ENCODE assay signal across 8 cellular contexts in genomic region chr16:71311553-71312158, GRCh38. TPM values are rescaled to one million over a fixed set of nuclear protein-coding genes. Genes with fewer than 3 reads are reported as not detected.
DNase-seq lines count a peak whose midpoint lies in the region; ATAC-seq lines count a peak whose summit lies in the region.
"Had no signal": no experiment of that assay in that cellular context is flagged by ENCODE, and none has a peak within 500 bp of the region (broad histone marks: within the 10 kb centered on the region; RNA-seq: fewer than 3 reads in every experiment).

No MANE protein-coding gene starts in this region.

- no peak overlapping the region for H3K14ac ChIP-seq in neuronal stem cell (ENCODE audit: low read length)

- no peak overlapping the region for H3K4ac ChIP-seq in neuronal stem cell (ENCODE audit: low read length)

- no peak overlapping the region for H3K4me3 Mint-ChIP-seq in effector memory CD8-positive, alpha-beta T cell

- no CpG with 5 or more reads among the region's 7 CpGs for WGBS in neuronal stem cell (ENCODE audit: extremely low coverage in 2 of 2, insufficient read length in 2 of 2, insufficient replicate concordance in 1 of 2), 2 donors

- no peak overlapping the region for H2BK15ac ChIP-seq in neuronal stem cell (ENCODE audit: low read length)

- no peaks in the 10 kb centered on the region for H3K4me1 Mint-ChIP-seq in effector memory CD8-positive, alpha-beta T cell (ENCODE audit: low read depth in 2 of 2)

- H3K9me3 Mint-ChIP-seq in effector memory CD8-positive, alpha-beta T cell, result no peaks in the 10 kb centered on the region

- ATAC-seq in effector memory CD8-positive, alpha-beta T cell (replicated peaks), result no peak
- no peak for ATAC-seq in GM18870 (IDR thresholded peaks at IDR 0.05; ENCODE audit: unreplicated experiment)

- DNase-seq in COLO829 (ENCODE audit: low spot score), result peak; percentile 9
- DNase-seq in GM19238 (ENCODE audit: insufficient read length, low spot score), result peak; percentile 15
- peak; percentile 11 for DNase-seq in RPMI7951 (ENCODE audit: low read depth)
- DNase-seq in effector memory CD8-positive, alpha-beta T cell, result peak in 2 of 3 experiments; percentile 1 to 17
- peak; percentile 80 for DNase-seq in neuronal stem cell (ENCODE audit: low spot score)
- no peak for DNase-seq in NK-92 (lab: John Stamatoyannopoulos, UW; ENCODE audit: unreplicated experiment)

- no peak overlapping the region for H3K4me3 ChIP-seq in neuronal stem cell (ENCODE audit: low read length in 2 of 2)
- H3K4me3 ChIP-seq: ovary had no signal

- H2AFZ ChIP-seq in neuronal stem cell (ENCODE audit: low read length), result no peak overlapping the region

- no peak overlapping the region for H3K27ac ChIP-seq in neuronal stem cell (replicated peaks; ENCODE audit: low read length)
- H3K27ac ChIP-seq: ovary had no signal

- no peak overlapping the region for H2BK12ac ChIP-seq in neuronal stem cell (ENCODE audit: low read length)

- H2BK120ac ChIP-seq in neuronal stem cell (ENCODE audit: low read depth, low read length), result no peak overlapping the region

- H2AK5ac ChIP-seq in neuronal stem cell (ENCODE audit: low read depth, low read length), result no peak overlapping the region

- H3K36me3 Mint-ChIP-seq in effector memory CD8-positive, alpha-beta T cell (ENCODE audit: insufficient read depth), result peaks cover 2% of the 10 kb centered on the region

- no peaks in the 10 kb centered on the region for H3K9me3 ChIP-seq in neuronal stem cell (replicated peaks in 1 of 2; ENCODE audit: control insufficient read depth in 2 of 2, insufficient read depth in 1 of 2, low read depth in 1 of 2, low read length in 2 of 2)
- H3K9me3 ChIP-seq: ovary had no signal

- H4K91ac ChIP-seq in neuronal stem cell (ENCODE audit: low read depth, low read length, poor library complexity), result no peak overlapping the region

- H3K23ac ChIP-seq in neuronal stem cell (ENCODE audit: low read depth, low read length, poor library complexity), result no peak overlapping the region

- no peak overlapping the region for H2BK5ac ChIP-seq in neuronal stem cell (ENCODE audit: low read length)

- H3K36me3 ChIP-seq in neuronal stem cell (replicated peaks in 1 of 2; ENCODE audit: control insufficient read depth in 2 of 2, insufficient read depth in 2 of 2, low read length in 2 of 2), result no peaks in the 10 kb centered on the region
- H3K36me3 ChIP-seq: ovary had no signal

- no peak overlapping the region for H3K4me2 ChIP-seq in neuronal stem cell (ENCODE audit: insufficient read depth, low read length, poor library complexity, severe bottlenecking)

- H3K4me1 ChIP-seq in neuronal stem cell (ENCODE audit: control insufficient read depth in 2 of 2, insufficient read depth in 1 of 2, low read depth in 1 of 2, low read length in 2 of 2), result no peaks in the 10 kb centered on the region

- no peak overlapping the region for H3K27ac Mint-ChIP-seq in effector memory CD8-positive, alpha-beta T cell

- H3K9ac ChIP-seq in neuronal stem cell (ENCODE audit: low read depth, low read length, poor library complexity), result no peak overlapping the region

- no peak overlapping the region for H4K8ac ChIP-seq in neuronal stem cell (ENCODE audit: low read depth, low read length)

- peaks cover 0 to 8% (median 0%) of the 10 kb centered on the region in 3 experiments for H3K27me3 ChIP-seq in neuronal stem cell (ENCODE audit: control insufficient read depth in 3 of 3, insufficient read depth in 3 of 3, low read depth in 1 of 3, low read length in 3 of 3)
- H3K27me3 ChIP-seq: ovary had no signal

- no peaks in the 10 kb centered on the region for H3K79me1 ChIP-seq in neuronal stem cell (ENCODE audit: low read depth, low read length)

- H3K18ac ChIP-seq in neuronal stem cell (ENCODE audit: low read length), result no peak overlapping the region

- H3K27me3 Mint-ChIP-seq in effector memory CD8-positive, alpha-beta T cell, result peaks cover 73 to 84% of the 10 kb centered on the region in 2 donors

RNA-seq across cellular contexts. Expression of gene CMTR2, which starts 22.5 kb away (rescaled TPM):
- 26.5 and 28.8 TPM in 2 replicates for total RNA-seq in RPMI7951 (2014; rRNA removed; shearing (Covaris generic))
- polyA plus RNA-seq in neuronal stem cell (2013, experiment 1 of 2), result 13.5 TPM
- polyA plus RNA-seq in neuronal stem cell (2013, experiment 2 of 2), result 13.0 TPM

RNA-seq across cellular contexts. Expression of gene CALB2, which starts 46.9 kb away (rescaled TPM):
- 1.2 and 3.2 TPM in 2 replicates for total RNA-seq in RPMI7951 (2014; rRNA removed; shearing (Covaris generic))
- 0.22 TPM for polyA plus RNA-seq in neuronal stem cell (2013, experiment 1 of 2)
- 0.18 TPM for polyA plus RNA-seq in neuronal stem cell (2013, experiment 2 of 2)
